Comparison of ENCODE assay signal across 1 cellular context in the genomic region with DNA sequence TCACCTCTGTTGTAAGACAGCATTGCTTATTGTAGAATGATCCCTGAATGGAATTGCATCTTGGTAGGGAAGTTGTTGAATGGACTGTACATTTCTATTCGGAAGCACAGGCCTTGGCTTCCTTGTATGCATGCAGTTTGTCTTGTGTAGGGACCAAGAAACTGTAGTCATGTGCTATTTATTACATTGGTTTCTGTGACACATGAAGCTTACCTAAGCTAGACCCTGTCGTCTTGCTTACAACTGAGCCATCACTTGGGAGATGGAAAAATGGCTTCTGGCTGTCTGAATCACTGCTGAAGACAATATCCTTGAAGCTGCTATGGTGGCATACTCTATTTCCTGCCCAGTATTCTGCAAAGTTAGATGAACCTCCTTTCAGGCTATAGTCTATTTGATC.
TF ChIP-seq lines count a peak whose summit lies in the region.

No MANE protein-coding gene starts in this region.

TF ChIP-seq in GM12878, 131 proteins besides CTCF, POLR2A, EP300 and RAD21:
- TF ChIP-seq RAD51 (IDR thresholded peaks at IDR 0.05) (no peak), HCFC1 (IDR thresholded peaks at IDR 0.05; ENCODE audit: low read length) (no peak), POLR2AphosphoS2 (IDR thresholded peaks at IDR 0.05; ENCODE audit: low read depth, low read length) (no peak), CBFB (IDR thresholded peaks at IDR 0.05; ENCODE audit: low read depth) (no peak), CREM (IDR thresholded peaks at IDR 0.05; ENCODE audit: low read depth) (no peak), PAX8 (IDR thresholded peaks at IDR 0.05) (no peak), SMAD5 (IDR thresholded peaks at IDR 0.05; ENCODE audit: low read depth) (no peak), SUZ12 (IDR thresholded peaks at IDR 0.05; ENCODE audit: unreplicated experiment) (no peak), EED (IDR thresholded peaks at IDR 0.05; ENCODE audit: low read depth) (no peak), MEF2B (IDR thresholded peaks at IDR 0.05; ENCODE audit: partially characterized antibody, poor library complexity, severe bottlenecking) (no peak), HDAC6 (IDR thresholded peaks at IDR 0.05; ENCODE audit: unreplicated experiment) (no peak), TCF3 (IDR thresholded peaks at IDR 0.05; ENCODE audit: borderline replicate concordance, insufficient read depth, low read depth, low read length) (no peak), RFX5 (IDR thresholded peaks at IDR 0.05; ENCODE audit: low read depth, low read length) (no peak)
- TF ChIP-seq, protein P1, sequence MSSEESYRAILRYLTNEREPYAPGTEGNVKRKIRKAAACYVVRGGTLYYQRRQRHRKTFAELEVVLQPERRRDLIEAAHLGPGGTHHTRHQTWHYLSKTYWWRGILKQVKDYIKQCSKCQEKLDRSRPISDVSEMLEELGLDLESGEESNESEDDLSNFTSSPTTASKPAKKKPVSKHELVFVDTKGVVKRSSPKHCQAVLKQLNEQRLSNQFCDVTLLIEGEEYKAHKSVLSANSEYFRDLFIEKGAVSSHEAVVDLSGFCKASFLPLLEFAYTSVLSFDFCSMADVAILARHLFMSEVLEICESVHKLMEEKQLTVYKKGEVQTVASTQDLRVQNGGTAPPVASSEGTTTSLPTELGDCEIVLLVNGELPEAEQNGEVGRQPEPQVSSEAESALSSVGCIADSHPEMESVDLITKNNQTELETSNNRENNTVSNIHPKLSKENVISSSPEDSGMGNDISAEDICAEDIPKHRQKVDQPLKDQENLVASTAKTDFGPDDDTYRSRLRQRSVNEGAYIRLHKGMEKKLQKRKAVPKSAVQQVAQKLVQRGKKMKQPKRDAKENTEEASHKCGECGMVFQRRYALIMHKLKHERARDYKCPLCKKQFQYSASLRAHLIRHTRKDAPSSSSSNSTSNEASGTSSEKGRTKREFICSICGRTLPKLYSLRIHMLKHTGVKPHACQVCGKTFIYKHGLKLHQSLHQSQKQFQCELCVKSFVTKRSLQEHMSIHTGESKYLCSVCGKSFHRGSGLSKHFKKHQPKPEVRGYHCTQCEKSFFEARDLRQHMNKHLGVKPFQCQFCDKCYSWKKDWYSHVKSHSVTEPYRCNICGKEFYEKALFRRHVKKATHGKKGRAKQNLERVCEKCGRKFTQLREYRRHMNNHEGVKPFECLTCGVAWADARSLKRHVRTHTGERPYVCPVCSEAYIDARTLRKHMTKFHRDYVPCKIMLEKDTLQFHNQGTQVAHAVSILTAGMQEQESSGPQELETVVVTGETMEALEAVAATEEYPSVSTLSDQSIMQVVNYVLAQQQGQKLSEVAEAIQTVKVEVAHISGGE (CRISPR knock-in tag; IDR thresholded peaks at IDR 0.05): no peak
- TF ChIP-seq, protein P2, sequence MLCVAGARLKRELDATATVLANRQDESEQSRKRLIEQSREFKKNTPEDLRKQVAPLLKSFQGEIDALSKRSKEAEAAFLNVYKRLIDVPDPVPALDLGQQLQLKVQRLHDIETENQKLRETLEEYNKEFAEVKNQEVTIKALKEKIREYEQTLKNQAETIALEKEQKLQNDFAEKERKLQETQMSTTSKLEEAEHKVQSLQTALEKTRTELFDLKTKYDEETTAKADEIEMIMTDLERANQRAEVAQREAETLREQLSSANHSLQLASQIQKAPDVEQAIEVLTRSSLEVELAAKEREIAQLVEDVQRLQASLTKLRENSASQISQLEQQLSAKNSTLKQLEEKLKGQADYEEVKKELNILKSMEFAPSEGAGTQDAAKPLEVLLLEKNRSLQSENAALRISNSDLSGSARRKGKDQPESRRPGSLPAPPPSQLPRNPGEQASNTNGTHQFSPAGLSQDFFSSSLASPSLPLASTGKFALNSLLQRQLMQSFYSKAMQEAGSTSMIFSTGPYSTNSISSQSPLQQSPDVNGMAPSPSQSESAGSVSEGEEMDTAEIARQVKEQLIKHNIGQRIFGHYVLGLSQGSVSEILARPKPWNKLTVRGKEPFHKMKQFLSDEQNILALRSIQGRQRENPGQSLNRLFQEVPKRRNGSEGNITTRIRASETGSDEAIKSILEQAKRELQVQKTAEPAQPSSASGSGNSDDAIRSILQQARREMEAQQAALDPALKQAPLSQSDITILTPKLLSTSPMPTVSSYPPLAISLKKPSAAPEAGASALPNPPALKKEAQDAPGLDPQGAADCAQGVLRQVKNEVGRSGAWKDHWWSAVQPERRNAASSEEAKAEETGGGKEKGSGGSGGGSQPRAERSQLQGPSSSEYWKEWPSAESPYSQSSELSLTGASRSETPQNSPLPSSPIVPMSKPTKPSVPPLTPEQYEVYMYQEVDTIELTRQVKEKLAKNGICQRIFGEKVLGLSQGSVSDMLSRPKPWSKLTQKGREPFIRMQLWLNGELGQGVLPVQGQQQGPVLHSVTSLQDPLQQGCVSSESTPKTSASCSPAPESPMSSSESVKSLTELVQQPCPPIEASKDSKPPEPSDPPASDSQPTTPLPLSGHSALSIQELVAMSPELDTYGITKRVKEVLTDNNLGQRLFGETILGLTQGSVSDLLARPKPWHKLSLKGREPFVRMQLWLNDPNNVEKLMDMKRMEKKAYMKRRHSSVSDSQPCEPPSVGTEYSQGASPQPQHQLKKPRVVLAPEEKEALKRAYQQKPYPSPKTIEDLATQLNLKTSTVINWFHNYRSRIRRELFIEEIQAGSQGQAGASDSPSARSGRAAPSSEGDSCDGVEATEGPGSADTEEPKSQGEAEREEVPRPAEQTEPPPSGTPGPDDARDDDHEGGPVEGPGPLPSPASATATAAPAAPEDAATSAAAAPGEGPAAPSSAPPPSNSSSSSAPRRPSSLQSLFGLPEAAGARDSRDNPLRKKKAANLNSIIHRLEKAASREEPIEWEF (IDR thresholded peaks at IDR 0.05; ENCODE audit: insufficient replicate concordance, low read depth, low read length): no peak
